ENCODE assay signal across 1 cellular context in the genomic region with DNA sequence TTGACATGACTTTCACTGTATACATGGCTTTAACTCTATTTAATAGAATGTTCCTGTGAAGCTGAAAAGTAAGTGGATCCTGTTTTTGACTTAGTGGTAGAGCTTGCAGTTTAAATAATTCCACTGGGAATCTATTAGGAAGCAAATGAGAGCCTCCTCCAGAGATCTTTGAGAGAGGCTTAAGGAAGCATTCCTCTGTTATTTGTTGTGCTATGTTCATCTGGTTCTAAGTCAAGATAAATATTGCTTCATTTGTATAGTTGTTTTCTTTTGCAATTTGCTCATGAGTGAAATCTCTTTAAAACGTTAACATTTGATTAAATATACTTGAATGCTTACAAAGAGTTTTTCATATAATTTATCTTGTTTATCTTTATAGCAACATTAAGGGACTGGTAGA.
TF ChIP-seq lines count a peak whose summit lies in the region.

No MANE protein-coding gene starts in this region.

TF ChIP-seq in SK-N-SH, 30 proteins besides CTCF, POLR2A, EP300 and RAD21:
- TF ChIP-seq, protein P1, sequence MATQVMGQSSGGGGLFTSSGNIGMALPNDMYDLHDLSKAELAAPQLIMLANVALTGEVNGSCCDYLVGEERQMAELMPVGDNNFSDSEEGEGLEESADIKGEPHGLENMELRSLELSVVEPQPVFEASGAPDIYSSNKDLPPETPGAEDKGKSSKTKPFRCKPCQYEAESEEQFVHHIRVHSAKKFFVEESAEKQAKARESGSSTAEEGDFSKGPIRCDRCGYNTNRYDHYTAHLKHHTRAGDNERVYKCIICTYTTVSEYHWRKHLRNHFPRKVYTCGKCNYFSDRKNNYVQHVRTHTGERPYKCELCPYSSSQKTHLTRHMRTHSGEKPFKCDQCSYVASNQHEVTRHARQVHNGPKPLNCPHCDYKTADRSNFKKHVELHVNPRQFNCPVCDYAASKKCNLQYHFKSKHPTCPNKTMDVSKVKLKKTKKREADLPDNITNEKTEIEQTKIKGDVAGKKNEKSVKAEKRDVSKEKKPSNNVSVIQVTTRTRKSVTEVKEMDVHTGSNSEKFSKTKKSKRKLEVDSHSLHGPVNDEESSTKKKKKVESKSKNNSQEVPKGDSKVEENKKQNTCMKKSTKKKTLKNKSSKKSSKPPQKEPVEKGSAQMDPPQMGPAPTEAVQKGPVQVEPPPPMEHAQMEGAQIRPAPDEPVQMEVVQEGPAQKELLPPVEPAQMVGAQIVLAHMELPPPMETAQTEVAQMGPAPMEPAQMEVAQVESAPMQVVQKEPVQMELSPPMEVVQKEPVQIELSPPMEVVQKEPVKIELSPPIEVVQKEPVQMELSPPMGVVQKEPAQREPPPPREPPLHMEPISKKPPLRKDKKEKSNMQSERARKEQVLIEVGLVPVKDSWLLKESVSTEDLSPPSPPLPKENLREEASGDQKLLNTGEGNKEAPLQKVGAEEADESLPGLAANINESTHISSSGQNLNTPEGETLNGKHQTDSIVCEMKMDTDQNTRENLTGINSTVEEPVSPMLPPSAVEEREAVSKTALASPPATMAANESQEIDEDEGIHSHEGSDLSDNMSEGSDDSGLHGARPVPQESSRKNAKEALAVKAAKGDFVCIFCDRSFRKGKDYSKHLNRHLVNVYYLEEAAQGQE (IDR thresholded peaks at IDR 0.05; ENCODE audit: low read depth, low read length): no peak
- TF ChIP-seq, protein P2, sequence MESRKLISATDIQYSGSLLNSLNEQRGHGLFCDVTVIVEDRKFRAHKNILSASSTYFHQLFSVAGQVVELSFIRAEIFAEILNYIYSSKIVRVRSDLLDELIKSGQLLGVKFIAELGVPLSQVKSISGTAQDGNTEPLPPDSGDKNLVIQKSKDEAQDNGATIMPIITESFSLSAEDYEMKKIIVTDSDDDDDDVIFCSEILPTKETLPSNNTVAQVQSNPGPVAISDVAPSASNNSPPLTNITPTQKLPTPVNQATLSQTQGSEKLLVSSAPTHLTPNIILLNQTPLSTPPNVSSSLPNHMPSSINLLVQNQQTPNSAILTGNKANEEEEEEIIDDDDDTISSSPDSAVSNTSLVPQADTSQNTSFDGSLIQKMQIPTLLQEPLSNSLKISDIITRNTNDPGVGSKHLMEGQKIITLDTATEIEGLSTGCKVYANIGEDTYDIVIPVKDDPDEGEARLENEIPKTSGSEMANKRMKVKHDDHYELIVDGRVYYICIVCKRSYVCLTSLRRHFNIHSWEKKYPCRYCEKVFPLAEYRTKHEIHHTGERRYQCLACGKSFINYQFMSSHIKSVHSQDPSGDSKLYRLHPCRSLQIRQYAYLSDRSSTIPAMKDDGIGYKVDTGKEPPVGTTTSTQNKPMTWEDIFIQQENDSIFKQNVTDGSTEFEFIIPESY (IDR thresholded peaks at IDR 0.05; ENCODE audit: borderline replicate concordance, low read depth): no peak
- TF ChIP-seq RXRA (IDR thresholded peaks at IDR 0.05; ENCODE audit: borderline replicate concordance, low read depth): no peak
- no peak for TF ChIP-seq CHD2 (IDR thresholded peaks at IDR 0.05; ENCODE audit: low read length, partially characterized antibody)
- TF ChIP-seq, protein P3, sequence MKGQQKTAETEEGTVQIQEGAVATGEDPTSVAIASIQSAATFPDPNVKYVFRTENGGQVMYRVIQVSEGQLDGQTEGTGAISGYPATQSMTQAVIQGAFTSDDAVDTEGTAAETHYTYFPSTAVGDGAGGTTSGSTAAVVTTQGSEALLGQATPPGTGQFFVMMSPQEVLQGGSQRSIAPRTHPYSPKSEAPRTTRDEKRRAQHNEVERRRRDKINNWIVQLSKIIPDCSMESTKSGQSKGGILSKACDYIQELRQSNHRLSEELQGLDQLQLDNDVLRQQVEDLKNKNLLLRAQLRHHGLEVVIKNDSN (IDR thresholded peaks at IDR 0.05; ENCODE audit: borderline replicate concordance, low read depth): no peak
- TF ChIP-seq JUND (IDR thresholded peaks at IDR 0.05): no peak
- no peak for TF ChIP-seq MXI1 (IDR thresholded peaks at IDR 0.05; ENCODE audit: low read depth, low read length)
- no peak for TF ChIP-seq TEAD4 (IDR thresholded peaks at IDR 0.05; ENCODE audit: borderline replicate concordance, insufficient read depth)
